ENCODE assay signal across 1 cellular context in genomic region chr9:129619787-129620668, GRCh38.
TF ChIP-seq lines count a peak whose summit lies in the region.

No MANE protein-coding gene starts in this region.

TF ChIP-seq in HEK293, 187 proteins besides CTCF, POLR2A, EP300 and RAD21 (continued from another document):
- TF ChIP-seq ZBTB10 (tag by site-specific recombination; IDR thresholded peaks at IDR 0.05) (peak; percentile 54; the same call in 1 of the 2 replicates), ZNF274 (IDR thresholded peaks at IDR 0.05; ENCODE audit: low read length) (no peak), ZNF274 (tag by site-specific recombination; IDR thresholded peaks at IDR 0.05; ENCODE audit: borderline replicate concordance) (no peak), ZIC2 (tag by site-specific recombination; IDR thresholded peaks at IDR 0.05) (peak; percentile 55; the same call in 1 of the 2 replicates), ZNF596 (tag by site-specific recombination; IDR thresholded peaks at IDR 0.05) (peak; percentile 40; the same call in 1 of the 2 replicates), SP2 (tag by site-specific recombination; IDR thresholded peaks at IDR 0.05) (peak; percentile 43), ZNF660 (tag by site-specific recombination; IDR thresholded peaks at IDR 0.05) (peak; percentile 46; the same call in 1 of the 2 replicates), ZBTB20 (tag by site-specific recombination; IDR thresholded peaks at IDR 0.05) (peak; percentile 87), ZFHX2 (tag by site-specific recombination; conservative IDR thresholded peaks at IDR 0.05) (peak; percentile 56), ZBTB6 (tag by site-specific recombination; IDR thresholded peaks at IDR 0.05) (peak; percentile 86), ZBTB8A (tag by site-specific recombination; IDR thresholded peaks at IDR 0.05) (peak; percentile 65)
